In the genomic region with DNA sequence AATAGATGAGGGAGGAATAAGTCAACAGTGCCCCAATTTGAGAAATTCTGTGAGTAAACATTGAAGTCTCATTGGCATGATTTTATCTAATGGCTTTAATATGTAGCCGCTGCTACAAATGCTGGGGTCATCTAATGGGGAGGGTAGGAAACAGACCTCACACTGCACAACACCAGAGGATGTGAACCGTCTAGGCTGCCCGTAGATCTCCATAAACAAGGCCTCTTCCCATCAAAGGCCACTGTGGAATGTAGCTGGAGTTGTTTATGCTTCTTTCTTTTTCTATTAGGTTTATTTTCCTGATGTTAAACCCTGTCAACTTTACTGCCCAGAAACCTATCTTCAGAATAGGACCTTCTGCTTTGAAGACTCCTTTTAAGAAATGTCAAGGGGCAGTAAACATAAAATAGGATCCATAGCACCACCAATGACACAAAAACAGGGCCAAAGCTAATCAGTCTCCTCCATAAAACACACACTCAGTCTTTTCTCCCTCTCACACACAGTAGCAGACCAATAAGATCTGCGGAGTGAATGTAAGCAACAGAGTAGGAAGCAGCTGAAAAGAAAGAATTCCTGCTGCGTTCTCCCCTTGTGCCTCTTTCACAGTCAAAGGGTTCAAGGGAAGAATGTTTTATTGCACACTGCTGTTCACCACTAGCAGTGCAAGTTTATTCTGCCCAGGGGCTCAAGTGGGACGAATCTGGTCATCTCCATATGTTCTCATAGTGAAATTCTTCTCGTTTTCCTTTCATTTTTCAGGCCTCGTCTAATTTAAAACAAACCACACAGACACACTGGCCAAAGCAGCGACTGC, we compare ENCODE assay signal across 18 cellular contexts.
DNase-seq lines count a peak whose midpoint lies in the region; ATAC-seq, FAIRE-seq and TF ChIP-seq lines count a peak whose summit lies in the region.
"Had no signal": no experiment of that assay in that cellular context is flagged by ENCODE, and none has a peak within 500 bp of the region (broad histone marks: within the 10 kb centered on the region; RNA-seq: fewer than 3 reads in every experiment).

No MANE protein-coding gene starts in this region.

- TF ChIP-seq POLR2A in stomach (IDR thresholded peaks at IDR 0.05), result no peak

- no peak overlapping the region for H3K4me3 ChIP-seq in HUES64 (ENCODE audit: low read length)
- no peak overlapping the region for H3K4me3 ChIP-seq in astrocyte (ENCODE audit: insufficient read depth, low read depth, low read length)
- H3K4me3 ChIP-seq in left lung, result no peak overlapping the region
- H3K4me3 ChIP-seq in stomach, result no peak overlapping the region

- no peaks in the 10 kb centered on the region for H3K36me3 ChIP-seq in HUES64 (ENCODE audit: insufficient read depth, low read length)
- H3K36me3 ChIP-seq in astrocyte (ENCODE audit: insufficient read depth, low read length), result no peaks in the 10 kb centered on the region
- no peaks in the 10 kb centered on the region for H3K36me3 ChIP-seq in left lung
- H3K36me3 ChIP-seq in stomach, result no peaks in the 10 kb centered on the region

- no peak overlapping the region for H3K4me3 Mint-ChIP-seq in astrocyte (ENCODE audit: unreplicated experiment)
- H3K4me3 Mint-ChIP-seq in activated CD8-positive, alpha-beta T cell treated with anti-CD3 and anti-CD28 coated beads for 36 hours, result no peak overlapping the region
- H3K4me3 Mint-ChIP-seq: CD4-positive, alpha-beta T cell; IgD-negative memory B cell; memory B cell had no signal

- H3K27ac ChIP-seq in HUES64 (ENCODE audit: low read depth, low read length), result peak overlapping the region; percentile 7; the same call in 1 of the 2 replicates
- H3K27ac ChIP-seq in astrocyte (ENCODE audit: low read depth, low read length), result no peak overlapping the region
- peak overlapping the region; percentile 25 to 41 for H3K27ac ChIP-seq in left lung
- peak overlapping the region in 3 of 5 donors; percentile 44 to 54 (median 46) for H3K27ac ChIP-seq in stomach
- H3K27ac ChIP-seq in RWPE1, result no peak overlapping the region
- H3K27ac ChIP-seq: parathyroid adenoma had no signal

- H3K9me3 ChIP-seq in HUES64 (ENCODE audit: insufficient read depth, low read depth, low read length) (no peaks in the 10 kb centered on the region), astrocyte (ENCODE audit: insufficient read depth, low read depth, low read length) (no peaks in the 10 kb centered on the region), left lung (no peaks in the 10 kb centered on the region), stomach (no peaks in the 10 kb centered on the region)

- intact Hi-C loops in left lung (cut with DNase I), result no loop called here
- intact Hi-C loops in stomach (cut with DNase I; ENCODE audit: low total_unique reads), result no loop called here
- intact Hi-C loops in activated CD8-positive, alpha-beta T cell treated with anti-CD3 and anti-CD28 coated beads for 36 hours (cut with micrococcal nuclease), result no loop called here

- no peaks in the 10 kb centered on the region for H4K20me1 ChIP-seq in astrocyte (ENCODE audit: insufficient read depth, low read length)

- DNase-seq in astrocyte (ENCODE audit: low read depth) (no peak), left lung (no peak), stomach (no peak), RWPE1 (ENCODE audit: low spot score) (no peak), SKM-1 (lab: John Stamatoyannopoulos, UW; ENCODE audit: unreplicated experiment) (no peak), HTR-8/SVneo (ENCODE audit: insufficient read length, low spot score) (no peak)
- no peak for DNase-seq in activated CD8-positive, alpha-beta T cell treated with anti-CD3 and anti-CD28 coated beads for 36 hours
- DNase-seq: activated CD4-positive, alpha-beta T cell treated with anti-CD3 and anti-CD28 coated beads for 4 hours; activated T-cell treated with anti-CD3 and anti-CD28 coated beads, Interleukin-2, amount 50 U/mL, for 48 hours; amygdala; CD4-positive, alpha-beta T cell; NCI-H1417 treated with DMSO at 0.1 percent for 48 hours; NCI-H446; T-helper 1 cell had no signal

- WGBS in HUES64, result 79% methylated on average over 7 of the region's 9 CpGs
- 60 to 70% (median 61%) methylated on average over 9 of the region's 9 CpGs for WGBS in stomach, 5 donors

- H3K27ac Mint-ChIP-seq in astrocyte (ENCODE audit: unreplicated experiment), result peak overlapping the region; percentile 65
- no peak overlapping the region for H3K27ac Mint-ChIP-seq in activated CD8-positive, alpha-beta T cell treated with anti-CD3 and anti-CD28 coated beads for 36 hours
- H3K27ac Mint-ChIP-seq: CD4-positive, alpha-beta T cell; IgD-negative memory B cell; memory B cell had no signal

- peak overlapping the region; percentile 37 for H3K4me2 ChIP-seq in astrocyte (ENCODE audit: low read length)

- H3K36me3 Mint-ChIP-seq in astrocyte (ENCODE audit: low read depth, unreplicated experiment), result peaks cover 5% of the 10 kb centered on the region
- no peaks in the 10 kb centered on the region for H3K36me3 Mint-ChIP-seq in activated CD8-positive, alpha-beta T cell treated with anti-CD3 and anti-CD28 coated beads for 36 hours (ENCODE audit: low read depth)
- H3K36me3 Mint-ChIP-seq: memory B cell had no signal

- FAIRE-seq in astrocyte (lab: Jason Lieb, UNC) (no peak), HTR-8/SVneo (lab: Jason Lieb, UNC) (no peak)

- TF ChIP-seq CTCF in astrocyte (IDR thresholded peaks at IDR 0.05; ENCODE audit: insufficient read depth, low read depth, low read length) (no peak), left lung (IDR thresholded peaks at IDR 0.05) (no peak), stomach (IDR thresholded peaks at IDR 0.05) (no peak), RWPE1 (conservative IDR thresholded peaks at IDR 0.05; ENCODE audit: low read depth) (no peak)
- TF ChIP-seq CTCF in activated CD8-positive, alpha-beta T cell treated with anti-CD3 and anti-CD28 coated beads for 36 hours (IDR thresholded peaks at IDR 0.05), result no peak

- H2AFZ ChIP-seq in astrocyte (ENCODE audit: low read depth, low read length), result peak overlapping the region; percentile 22
- H2AFZ ChIP-seq: parathyroid adenoma had no signal

- peaks cover 59% of the 10 kb centered on the region for H3K4me1 ChIP-seq in HUES64 (ENCODE audit: insufficient read depth, low read length)
- H3K4me1 ChIP-seq in astrocyte (ENCODE audit: insufficient read depth, low read length), result peaks cover 12% of the 10 kb centered on the region
- H3K4me1 ChIP-seq in left lung, result peaks cover 12 to 28% of the 10 kb centered on the region in 2 donors
- peaks cover 0 to 75% (median 34%) of the 10 kb centered on the region in 4 donors for H3K4me1 ChIP-seq in stomach

- CTCF ChIA-PET in RWPE1 (lab: Yijun Ruan, JAX), result interaction anchor here (0.6 kb wide), 1 partner anchor 283 kb away, joined by 3 read pairs; no protein-coding TSS in a partner anchor
- CTCF ChIA-PET in activated CD8-positive, alpha-beta T cell treated with anti-CD3 and anti-CD28 coated beads for 36 hours (lab: Charles Lee), result interaction anchor here (1.1 to 1.8 kb wide), 3 partner anchors 11 to 16 kb away, joined by 3 to 5 read pairs (median 3); no protein-coding TSS in a partner anchor

- POLR2A ChIA-PET in RWPE1 (lab: Yijun Ruan, JAX; ENCODE audit: low non-redundant PET), result no interaction called here
- POLR2A ChIA-PET in activated CD8-positive, alpha-beta T cell treated with anti-CD3 and anti-CD28 coated beads for 36 hours (lab: Charles Lee), result interaction anchor here (0.7 to 1.2 kb wide), 4 partner anchors 11 to 74 kb away, joined by 3 read pairs; no protein-coding TSS in a partner anchor

- ATAC-seq in left lung, result no peak
- no peak for ATAC-seq in activated CD8-positive, alpha-beta T cell treated with anti-CD3 and anti-CD28 coated beads for 36 hours

- H3K4me1 Mint-ChIP-seq in astrocyte (ENCODE audit: low read depth, unreplicated experiment), result peaks cover 56% of the 10 kb centered on the region
- H3K4me1 Mint-ChIP-seq in activated CD8-positive, alpha-beta T cell treated with anti-CD3 and anti-CD28 coated beads for 36 hours (ENCODE audit: low read depth), result peaks cover 31% of the 10 kb centered on the region
- H3K4me1 Mint-ChIP-seq: IgD-negative memory B cell, memory B cell had no signal

- no peaks in the 10 kb centered on the region for H3K9me3 Mint-ChIP-seq in astrocyte (ENCODE audit: unreplicated experiment)
- no peaks in the 10 kb centered on the region for H3K9me3 Mint-ChIP-seq in activated CD8-positive, alpha-beta T cell treated with anti-CD3 and anti-CD28 coated beads for 36 hours
- H3K9me3 Mint-ChIP-seq: CD4-positive, alpha-beta T cell; IgD-negative memory B cell; memory B cell had no signal

- no peak for TF ChIP-seq EP300 in stomach (IDR thresholded peaks at IDR 0.05)

- H3K9ac ChIP-seq in HUES64 (ENCODE audit: low read depth, low read length) (no peak overlapping the region), astrocyte (ENCODE audit: low read length) (no peak overlapping the region)
- H3K9ac ChIP-seq: parathyroid adenoma had no signal

- H3K27me3 ChIP-seq in HUES64 (ENCODE audit: insufficient read depth, low read length) (no peaks in the 10 kb centered on the region), astrocyte (ENCODE audit: insufficient read depth, low read length) (no peaks in the 10 kb centered on the region), left lung (no peaks in the 10 kb centered on the region), stomach (no peaks in the 10 kb centered on the region)

- H3K79me2 ChIP-seq in astrocyte (ENCODE audit: insufficient read depth, low read length), result no peaks in the 10 kb centered on the region
- H3K79me2 ChIP-seq: parathyroid adenoma had no signal

- no peaks in the 10 kb centered on the region for H3K27me3 Mint-ChIP-seq in astrocyte (ENCODE audit: low read depth, unreplicated experiment)
- peaks cover 13% of the 10 kb centered on the region for H3K27me3 Mint-ChIP-seq in activated CD8-positive, alpha-beta T cell treated with anti-CD3 and anti-CD28 coated beads for 36 hours
- H3K27me3 Mint-ChIP-seq: CD4-positive, alpha-beta T cell had no signal

Comparison
In these comparisons a context has a peak if more than half of its experiments do, and no peak if none do; other contexts are left out.
1. H3K27ac ChIP-seq: peak in HUES64 (single experiment), left lung (2 of 2) and stomach (3 of 5); none in astrocyte (single experiment) and RWPE1 (single experiment).